Comparison of ENCODE assay signal across 8 cellular contexts in the genomic region with DNA sequence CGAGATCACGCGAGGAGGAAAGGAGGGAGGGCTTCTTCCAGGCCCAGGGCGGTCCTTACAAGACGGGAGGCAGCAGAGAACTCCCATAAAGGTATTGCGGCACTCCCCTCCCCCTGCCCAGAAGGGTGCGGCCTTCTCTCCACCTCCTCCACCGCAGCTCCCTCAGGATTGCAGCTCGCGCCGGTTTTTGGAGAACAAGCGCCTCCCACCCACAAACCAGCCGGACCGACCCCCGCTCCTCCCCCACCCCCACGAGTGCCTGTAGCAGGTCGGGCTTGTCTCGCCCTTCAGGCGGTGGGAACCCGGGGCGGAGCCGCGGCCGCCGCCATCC. TPM values are rescaled to one million over a fixed set of nuclear protein-coding genes. Genes with fewer than 3 reads are reported as not detected.
DNase-seq lines count a peak whose midpoint lies in the region; ATAC-seq and TF ChIP-seq lines count a peak whose summit lies in the region.

No MANE protein-coding gene starts in this region.

- peak overlapping the region; percentile 63 for H3K4me2 ChIP-seq in neuronal stem cell (ENCODE audit: insufficient read depth, low read length, poor library complexity, severe bottlenecking)

- H3K36me3 Mint-ChIP-seq in activated T-cell treated with anti-CD3 and anti-CD28 coated beads, Interleukin-2, amount 50 U/mL, for 24 hours (ENCODE audit: low read depth), result peaks cover 81% of the 10 kb centered on the region

- H3K4me3 ChIP-seq in fibroblast of the aortic adventitia (ENCODE audit: low read depth, low read length) (peak overlapping the region; percentile 85), neuronal stem cell (ENCODE audit: low read length in 2 of 2) (peak overlapping the region; percentile 85 to 93), uterus (peak overlapping the region; percentile 89 to 96)

- no peak overlapping the region for H4K8ac ChIP-seq in neuronal stem cell (ENCODE audit: low read depth, low read length)

- no peaks in the 10 kb centered on the region for H3K27me3 Mint-ChIP-seq in activated T-cell treated with anti-CD3 and anti-CD28 coated beads, Interleukin-2, amount 50 U/mL, for 24 hours

- peaks cover 6 to 46% of the 10 kb centered on the region in 2 donors for H3K36me3 ChIP-seq in neuronal stem cell (replicated peaks in 1 of 2; ENCODE audit: control insufficient read depth in 2 of 2, insufficient read depth in 2 of 2, low read length in 2 of 2)
- no peaks in the 10 kb centered on the region for H3K36me3 ChIP-seq in uterus

- peak overlapping the region; percentile 77 for H2AFZ ChIP-seq in neuronal stem cell (ENCODE audit: low read length)

- ATAC-seq in GM19372 (IDR thresholded peaks at IDR 0.05; ENCODE audit: low read depth, unreplicated experiment), result peak; percentile 12
- ATAC-seq in HG03460 (IDR thresholded peaks at IDR 0.05; ENCODE audit: unreplicated experiment), result peak; percentile 34

- H3K9ac ChIP-seq in neuronal stem cell (ENCODE audit: low read depth, low read length, poor library complexity), result peak overlapping the region; percentile 65

- H3K27ac Mint-ChIP-seq in activated T-cell treated with anti-CD3 and anti-CD28 coated beads, Interleukin-2, amount 50 U/mL, for 24 hours, result peak overlapping the region; percentile 96

- peak in 1 of 2 donors; percentile 18 for TF ChIP-seq POLR2A in uterus (IDR thresholded peaks at IDR 0.05)

- H2BK15ac ChIP-seq in neuronal stem cell (ENCODE audit: low read length), result no peak overlapping the region

- no peak overlapping the region for H2AK5ac ChIP-seq in neuronal stem cell (ENCODE audit: low read depth, low read length)

- no peaks in the 10 kb centered on the region for H3K27me3 ChIP-seq in neuronal stem cell (ENCODE audit: control insufficient read depth in 3 of 3, insufficient read depth in 3 of 3, low read depth in 1 of 3, low read length in 3 of 3)
- H3K27me3 ChIP-seq in uterus, result no peaks in the 10 kb centered on the region

- DNase-seq in COR-L47 (lab: John Stamatoyannopoulos, UW) (peak; percentile 86), NCI-H774 (lab: John Stamatoyannopoulos, UW) (peak; percentile 86), fibroblast of the aortic adventitia (ENCODE audit: low read depth) (peak; percentile 94), neuronal stem cell (ENCODE audit: low spot score) (no peak), uterus (peak in 1 of 2 donors; percentile 95)
- no peak for DNase-seq in activated T-cell treated with anti-CD3 and anti-CD28 coated beads, Interleukin-2, amount 50 U/mL, for 24 hours

- peak overlapping the region; percentile 93 for H3K27ac ChIP-seq in neuronal stem cell (replicated peaks; ENCODE audit: low read length)
- peak overlapping the region; percentile 97 to 99 for H3K27ac ChIP-seq in uterus

- H3K4me1 ChIP-seq in neuronal stem cell (ENCODE audit: control insufficient read depth in 2 of 2, insufficient read depth in 1 of 2, low read depth in 1 of 2, low read length in 2 of 2) (peaks cover 4 to 28% of the 10 kb centered on the region in 2 donors), uterus (peaks cover 12 to 14% of the 10 kb centered on the region in 2 donors)

- H2BK5ac ChIP-seq in neuronal stem cell (ENCODE audit: low read length), result peak overlapping the region; percentile 2

- H3K79me1 ChIP-seq in neuronal stem cell (ENCODE audit: low read depth, low read length), result no peaks in the 10 kb centered on the region

- no peak overlapping the region for H3K14ac ChIP-seq in neuronal stem cell (ENCODE audit: low read length)

- intact Hi-C loops in uterus (cut with DNase I; ENCODE audit: low total_unique reads), result no loop called here

- H3K18ac ChIP-seq in neuronal stem cell (ENCODE audit: low read length), result peak overlapping the region; percentile 84

- no peak overlapping the region for H2BK120ac ChIP-seq in neuronal stem cell (ENCODE audit: low read depth, low read length)

- no peaks in the 10 kb centered on the region for H3K9me3 Mint-ChIP-seq in activated T-cell treated with anti-CD3 and anti-CD28 coated beads, Interleukin-2, amount 50 U/mL, for 24 hours

- H3K4me1 Mint-ChIP-seq in activated T-cell treated with anti-CD3 and anti-CD28 coated beads, Interleukin-2, amount 50 U/mL, for 24 hours (ENCODE audit: low read depth), result peaks cover 67% of the 10 kb centered on the region

- H3K9me3 ChIP-seq in neuronal stem cell (replicated peaks in 1 of 2; ENCODE audit: control insufficient read depth in 2 of 2, insufficient read depth in 1 of 2, low read depth in 1 of 2, low read length in 2 of 2) (no peaks in the 10 kb centered on the region), uterus (no peaks in the 10 kb centered on the region)

- H2BK12ac ChIP-seq in neuronal stem cell (ENCODE audit: low read length), result no peak overlapping the region

- H3K4ac ChIP-seq in neuronal stem cell (ENCODE audit: low read length), result no peak overlapping the region

- H4K91ac ChIP-seq in neuronal stem cell (ENCODE audit: low read depth, low read length, poor library complexity), result no peak overlapping the region

- H3K23ac ChIP-seq in neuronal stem cell (ENCODE audit: low read depth, low read length, poor library complexity), result no peak overlapping the region

- WGBS in neuronal stem cell (ENCODE audit: extremely low coverage in 2 of 2, insufficient read length in 2 of 2, insufficient replicate concordance in 1 of 2), 2 donors, result no CpG with 5 or more reads among the region's 25 CpGs

- H3K4me3 Mint-ChIP-seq in activated T-cell treated with anti-CD3 and anti-CD28 coated beads, Interleukin-2, amount 50 U/mL, for 24 hours, result peak overlapping the region; percentile 88

- no peak for TF ChIP-seq CTCF in fibroblast of the aortic adventitia (IDR thresholded peaks at IDR 0.05; ENCODE audit: insufficient read depth, low read length)
- no peak for TF ChIP-seq CTCF in uterus (IDR thresholded peaks at IDR 0.05)

RNA-seq across cellular contexts. Expression of a gene that starts 1.1 kb away (rescaled TPM):
- total RNA-seq in fibroblast of the aortic adventitia (ENCODE audit: low replicate concordance) (62.1 and 80.2 TPM in 2 replicates), uterus (100 to 1,000 TPM in 1 of 4 donors, 10 to 100 TPM in 3; 57.9 to 198 (median 94.2) TPM)
- polyA plus RNA-seq in neuronal stem cell (2013, experiment 1 of 2), result 210 TPM
- polyA plus RNA-seq in neuronal stem cell (2013, experiment 2 of 2), result 225 TPM

RNA-seq across cellular contexts. Expression of a gene that starts 33.4 kb away (rescaled TPM):
- 31.6 and 48.3 TPM in 2 replicates for total RNA-seq in fibroblast of the aortic adventitia (ENCODE audit: low replicate concordance)
- polyA plus RNA-seq in neuronal stem cell (2013, experiment 1 of 2), result 29.3 TPM
- polyA plus RNA-seq in neuronal stem cell (2013, experiment 2 of 2), result 27.9 TPM
- 10 to 100 TPM; 13.3 to 48.9 (median 25.0) TPM for total RNA-seq in uterus

Comparison
In these comparisons a context has a peak if more than half of its experiments do, and no peak if none do; other contexts are left out.
1. DNase-seq: peak in COR-L47 (single experiment), NCI-H774 (single experiment) and fibroblast of the aortic adventitia (single experiment); none in activated T-cell treated with anti-CD3 and anti-CD28 coated beads, Interleukin-2, amount 50 U/mL, for 24 hours (single experiment) and neuronal stem cell (single experiment).
2. Peak in every context shown above with its lines, with median percentiles within 50 percentile points of each other: H3K4me3 ChIP-seq.